Comparison of ENCODE assay signal across 8 cellular contexts in the genomic region with DNA sequence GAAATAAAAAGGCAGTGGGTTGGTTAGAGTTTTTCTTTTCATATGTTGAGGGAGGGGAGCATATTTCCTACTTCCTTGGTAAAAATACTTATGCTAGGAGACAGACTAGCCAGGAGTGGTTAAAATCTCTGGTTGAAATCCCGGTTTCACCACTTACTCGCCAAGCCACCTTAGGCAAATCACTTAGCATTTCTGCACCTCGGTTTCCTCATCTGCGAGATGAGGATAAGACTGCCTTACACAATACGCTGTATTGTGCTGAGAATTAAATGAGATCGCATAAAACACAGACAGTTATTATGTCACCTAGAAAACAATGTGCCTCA. TPM values are rescaled to one million over a fixed set of nuclear protein-coding genes. Genes with fewer than 3 reads are reported as not detected.
DNase-seq lines count a peak whose midpoint lies in the region; ATAC-seq and TF ChIP-seq lines count a peak whose summit lies in the region.

No MANE protein-coding gene starts in this region.

- no peaks in the 10 kb centered on the region for H3K9me3 ChIP-seq in breast epithelium

- H3K9me3 Mint-ChIP-seq in activated naive CD4-positive, alpha-beta T cell treated with anti-CD3 and anti-CD28 coated beads, Interleukin-2, amount 50 U/mL, for 24 hours, result no peaks in the 10 kb centered on the region

- ATAC-seq in HG02588 (IDR thresholded peaks at IDR 0.05; ENCODE audit: unreplicated experiment), result no peak
- no peak for ATAC-seq in HG03108 (IDR thresholded peaks at IDR 0.05; ENCODE audit: unreplicated experiment)
- no peak for ATAC-seq in GM21619 (IDR thresholded peaks at IDR 0.05; ENCODE audit: unreplicated experiment)

- peaks cover 67% of the 10 kb centered on the region for H3K4me1 Mint-ChIP-seq in activated naive CD4-positive, alpha-beta T cell treated with anti-CD3 and anti-CD28 coated beads, Interleukin-2, amount 50 U/mL, for 24 hours

- no peak overlapping the region for H3K23ac ChIP-seq in mesendoderm (ENCODE audit: low read length)

- no peak for TF ChIP-seq POLR2A in breast epithelium (IDR thresholded peaks at IDR 0.05)

- H3K27me3 ChIP-seq in breast epithelium (no peaks in the 10 kb centered on the region), mesendoderm (ENCODE audit: insufficient read depth, low read length, poor library complexity) (no peaks in the 10 kb centered on the region)

- no CpG with 5 or more reads among the region's 6 CpGs for WGBS in mesendoderm (ENCODE audit: extremely low coverage, insufficient coverage, low lambda C conversion rate)
- 40% methylated on average over 6 of the region's 6 CpGs for WGBS in urinary bladder

- H3K56ac ChIP-seq in mesendoderm (ENCODE audit: low read length), result peak overlapping the region; percentile 0

- H3K18ac ChIP-seq in mesendoderm (ENCODE audit: low read length), result no peak overlapping the region

- no peak for DNase-seq in activated naive CD4-positive, alpha-beta T cell (lab: John Stamatoyannopoulos, UW)
- no peak for DNase-seq in breast epithelium (ENCODE audit: low spot score in 2 of 2)
- no peak for DNase-seq in mesendoderm

- H3K27me3 Mint-ChIP-seq in activated naive CD4-positive, alpha-beta T cell treated with anti-CD3 and anti-CD28 coated beads, Interleukin-2, amount 50 U/mL, for 24 hours, result no peaks in the 10 kb centered on the region

- H3K4ac ChIP-seq in mesendoderm (ENCODE audit: low read depth, low read length), result no peak overlapping the region

- intact Hi-C loops in breast epithelium (cut with DNase I; ENCODE audit: low total_unique reads), result loop anchor here (5.0 kb wide), 1 partner anchor 48 kb away; no protein-coding TSS in a partner anchor

- H2BK15ac ChIP-seq in mesendoderm (replicated peaks; ENCODE audit: low read depth), result no peak overlapping the region

- H4K5ac ChIP-seq in mesendoderm (ENCODE audit: low read length), result no peak overlapping the region

- no peaks in the 10 kb centered on the region for H3K36me3 Mint-ChIP-seq in activated naive CD4-positive, alpha-beta T cell treated with anti-CD3 and anti-CD28 coated beads, Interleukin-2, amount 50 U/mL, for 24 hours

- peaks cover 18% of the 10 kb centered on the region for H3K79me2 ChIP-seq in mesendoderm (ENCODE audit: control insufficient read depth, insufficient read depth, low read length)

- H3K9ac ChIP-seq in mesendoderm (ENCODE audit: low read length), result peak overlapping the region; percentile 18

- peak overlapping the region; percentile 92 for H3K4me3 Mint-ChIP-seq in activated naive CD4-positive, alpha-beta T cell treated with anti-CD3 and anti-CD28 coated beads, Interleukin-2, amount 50 U/mL, for 24 hours

- peak overlapping the region; percentile 89 for H3K4me2 ChIP-seq in mesendoderm (ENCODE audit: low read length)

- H3K79me1 ChIP-seq in mesendoderm (ENCODE audit: low read length), result peaks cover 8% of the 10 kb centered on the region

- H2BK5ac ChIP-seq in mesendoderm (ENCODE audit: low read length), result no peak overlapping the region

- TF ChIP-seq CTCF in breast epithelium (IDR thresholded peaks at IDR 0.05), result no peak

- peak overlapping the region; percentile 71 to 84 (median 76) for H3K4me3 ChIP-seq in breast epithelium
- H3K4me3 ChIP-seq in mesendoderm (ENCODE audit: low read length), result no peak overlapping the region
- peak overlapping the region; percentile 92 for H3K4me3 ChIP-seq in urinary bladder (ENCODE audit: low read depth, low read length)

- H3K36me3 ChIP-seq in breast epithelium (no peaks in the 10 kb centered on the region), mesendoderm (ENCODE audit: control insufficient read depth, insufficient read depth, low read length) (no peaks in the 10 kb centered on the region), urinary bladder (ENCODE audit: insufficient read depth) (no peaks in the 10 kb centered on the region)

- H3K27ac ChIP-seq in breast epithelium (peak overlapping the region; percentile 88 to 92), mesendoderm (ENCODE audit: low read depth, low read length) (no peak overlapping the region), urinary bladder (ENCODE audit: low read depth) (no peak overlapping the region)

- peaks cover 4 to 18% of the 10 kb centered on the region in 2 donors for H3K4me1 ChIP-seq in breast epithelium
- peaks cover 9% of the 10 kb centered on the region for H3K4me1 ChIP-seq in mesendoderm (ENCODE audit: control insufficient read depth, low read depth, low read length)
- H3K4me1 ChIP-seq in urinary bladder (ENCODE audit: insufficient read depth), result no peaks in the 10 kb centered on the region

- H2AK5ac ChIP-seq in mesendoderm (ENCODE audit: low read length), result no peak overlapping the region

- H2BK120ac ChIP-seq in mesendoderm (ENCODE audit: low read depth, low read length), result no peak overlapping the region

- H4K8ac ChIP-seq in mesendoderm (ENCODE audit: low read depth, low read length), result no peak overlapping the region

- H3K27ac Mint-ChIP-seq in activated naive CD4-positive, alpha-beta T cell treated with anti-CD3 and anti-CD28 coated beads, Interleukin-2, amount 50 U/mL, for 24 hours, result peak overlapping the region; percentile 31

RNA-seq across cellular contexts. Expression of a gene that starts 1.4 kb away (rescaled TPM):
- total RNA-seq in breast epithelium (10 to 100 TPM in 2 of 3 donors, 1 to 10 TPM in 1; 5.8 to 35.3 (median 34.4) TPM), urinary bladder (4.3 TPM)
- 10.7 TPM for polyA plus RNA-seq in mesendoderm (2013, experiment 1 of 2)
- 11.3 TPM for polyA plus RNA-seq in mesendoderm (2013, experiment 2 of 2)
- 14.2 TPM for polyA plus RNA-seq in urinary bladder

RNA-seq across cellular contexts. Expression of a gene that starts 52.7 kb away (rescaled TPM):
- total RNA-seq in breast epithelium (10 to 100 TPM; 15.7 to 81.0 (median 23.7) TPM), urinary bladder (11.9 TPM)
- polyA plus RNA-seq in mesendoderm (2013, experiment 1 of 2), result 12.5 TPM
- polyA plus RNA-seq in mesendoderm (2013, experiment 2 of 2), result 11.6 TPM
- 26.0 TPM for polyA plus RNA-seq in urinary bladder

Comparison
In these comparisons a context has a peak if more than half of its experiments do, and no peak if none do; other contexts are left out.
1. H3K27ac ChIP-seq: peak in breast epithelium (2 of 2); none in mesendoderm (single experiment) and urinary bladder (single experiment).